2 cellular contexts compared by ENCODE assay signal in genomic region chr3:30728143-30728542, GRCh38.
TF ChIP-seq lines count a peak whose summit lies in the region.

No MANE protein-coding gene starts in this region.

TF ChIP-seq in HepG2, 621 proteins besides CTCF, POLR2A, EP300 and RAD21:
- TF ChIP-seq ISL2 (CRISPR knock-in tag; IDR thresholded peaks at IDR 0.05) = no peak
- TF ChIP-seq SMC3 (IDR thresholded peaks at IDR 0.05; ENCODE audit: low read length) = peak; percentile 34; the same call in 1 of the 2 replicates
- peak; percentile 40 for TF ChIP-seq STAG1 (CRISPR knock-in tag; IDR thresholded peaks at IDR 0.05)
- no peak for TF ChIP-seq IRF1 (CRISPR knock-in tag; IDR thresholded peaks at IDR 0.05; ENCODE audit: low read depth)
TF ChIP-seq in HepG2: peak in this region for 2.

TF ChIP-seq in H1, 55 proteins besides CTCF, POLR2A, EP300 and RAD21:
- TF ChIP-seq RNF2 (IDR thresholded peaks at IDR 0.05; ENCODE audit: borderline replicate concordance, low read depth, low read length, missing control alignments, poor library complexity, severe bottlenecking) (no peak), CTBP2 (IDR thresholded peaks at IDR 0.05; ENCODE audit: borderline replicate concordance, insufficient read depth, insufficient read length, low read length) (no peak), SP2 (IDR thresholded peaks at IDR 0.05; ENCODE audit: low read length) (no peak), EGR1 (IDR thresholded peaks at IDR 0.05; ENCODE audit: borderline replicate concordance, low read depth, low read length) (no peak), SAP30 (IDR thresholded peaks at IDR 0.05; ENCODE audit: insufficient read depth, insufficient replicate concordance, low read length) (no peak)
TF ChIP-seq in H1: peak in this region for 0.
